Comparison of ENCODE assay signal across 25 cellular contexts in the genomic region with DNA sequence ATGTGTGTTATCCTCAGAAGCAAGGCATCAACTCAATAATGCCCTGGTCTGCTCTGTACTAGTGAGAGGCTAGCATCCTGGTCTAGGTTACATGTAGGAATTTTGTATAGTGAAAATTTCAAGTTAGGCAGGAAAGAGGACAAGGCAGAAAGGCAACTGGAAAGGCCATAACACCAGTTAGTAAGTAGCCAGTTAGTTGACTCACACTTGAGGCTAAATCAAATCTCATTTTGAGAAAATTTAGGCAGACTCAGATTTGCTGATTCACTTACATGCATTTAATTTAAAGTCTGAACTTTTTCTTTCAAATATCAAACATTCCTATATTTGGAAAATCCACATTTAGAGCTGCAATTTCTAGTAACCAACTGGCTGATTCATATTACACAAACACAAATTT.
DNase-seq lines count a peak whose midpoint lies in the region; ATAC-seq, FAIRE-seq and TF ChIP-seq lines count a peak whose summit lies in the region.
"Had no signal": no experiment of that assay in that cellular context is flagged by ENCODE, and none has a peak within 500 bp of the region (broad histone marks: within the 10 kb centered on the region; RNA-seq: fewer than 3 reads in every experiment).

No MANE protein-coding gene starts in this region.

- H3K9ac ChIP-seq in astrocyte (ENCODE audit: low read length) = no peak overlapping the region

- ATAC-seq in GM18519 (IDR thresholded peaks at IDR 0.05; ENCODE audit: low FRiP score, unreplicated experiment) = no peak
- ATAC-seq: activated CD8-positive, alpha-beta T cell treated with anti-CD3 and anti-CD28 coated beads for 36 hours; GM12878 had no signal

- no peak overlapping the region for H3K27ac ChIP-seq in astrocyte (ENCODE audit: low read depth, low read length)
- H3K27ac ChIP-seq: dorsolateral prefrontal cortex, ovary had no signal

- no peaks in the 10 kb centered on the region for H3K36me3 ChIP-seq in astrocyte (ENCODE audit: insufficient read depth, low read length)
- H3K36me3 ChIP-seq: ovary, right atrium auricular region, uterus had no signal

- H3K4me3 ChIP-seq in astrocyte (ENCODE audit: insufficient read depth, low read depth, low read length) = no peak overlapping the region
- H3K4me3 ChIP-seq in foreskin fibroblast (ENCODE audit: low read depth in 1 of 2, low read length in 2 of 2) = no peak overlapping the region
- H3K4me3 ChIP-seq: dorsolateral prefrontal cortex, GM12878, ovary, right atrium auricular region, uterus had no signal

- H3K9me3 Mint-ChIP-seq in astrocyte (ENCODE audit: unreplicated experiment) = peaks cover 3% of the 10 kb centered on the region
- H3K9me3 Mint-ChIP-seq: memory B cell had no signal

- peaks cover 19% of the 10 kb centered on the region for H3K4me1 Mint-ChIP-seq in astrocyte (ENCODE audit: low read depth, unreplicated experiment)
- H3K4me1 Mint-ChIP-seq: memory B cell, naive B cell had no signal

- no peak for TF ChIP-seq CTCF in astrocyte (IDR thresholded peaks at IDR 0.05; ENCODE audit: insufficient read depth, low read depth, low read length)
- TF ChIP-seq CTCF in foreskin fibroblast (IDR thresholded peaks at IDR 0.05; ENCODE audit: low read depth, low read length) = no peak

- no peaks in the 10 kb centered on the region for H3K9me3 ChIP-seq in astrocyte (ENCODE audit: insufficient read depth, low read depth, low read length)
- H3K9me3 ChIP-seq: ovary, right atrium auricular region, uterus had no signal

- no peaks in the 10 kb centered on the region for H3K79me2 ChIP-seq in astrocyte (ENCODE audit: insufficient read depth, low read length)

- H4K20me1 ChIP-seq in astrocyte (ENCODE audit: insufficient read depth, low read length) = no peaks in the 10 kb centered on the region

- no peak for FAIRE-seq in astrocyte (lab: Jason Lieb, UNC)
- FAIRE-seq: GM12878, GM19239 had no signal

- DNase-seq in GM03348 (ENCODE audit: low spot score) (peak; percentile 17), astrocyte (ENCODE audit: low read depth) (peak; percentile 14), foreskin fibroblast (peak; percentile 44 to 64), superior temporal gyrus (ENCODE audit: extremely low spot score) (peak; percentile 10), NCI-H1930 (lab: John Stamatoyannopoulos, UW) (no peak)
- no peak for DNase-seq in stimulated activated CD4-positive, alpha-beta T cell treated with anti-CD3 and anti-CD28 coated beads, Interleukin-4, amount 100 ng/mL, for 1 hour
- DNase-seq: activated CD8-positive, alpha-beta T cell treated with anti-CD3 and anti-CD28 coated beads for 36 hours; DMS53; dorsolateral prefrontal cortex; glutamatergic neuron; Kasumi-1; naive B cell; NCI-H1092 treated with DMSO at 0.1 percent for 48 hours; NCI-H2029 treated with DMSO at 0.1 percent for 48 hours; NCI-H82; ovary; stimulated activated CD4-positive, alpha-beta T cell treated with anti-CD3 and anti-CD28 coated beads, Interleukin-15, amount 100 ng/mL, for 24 hours; stimulated activated CD8-positive, alpha-beta memory T cell treated with anti-CD3 and anti-CD28 coated beads, Interleukin-4, amount 100 ng/mL, for 48 hours; substantia nigra; uterus had no signal

- H3K4me2 ChIP-seq in astrocyte (ENCODE audit: low read length) = no peak overlapping the region

- no peak overlapping the region for H2AFZ ChIP-seq in astrocyte (ENCODE audit: low read depth, low read length)

- H3K4me1 ChIP-seq in astrocyte (ENCODE audit: insufficient read depth, low read length) = peaks cover 25% of the 10 kb centered on the region
- H3K4me1 ChIP-seq: right atrium auricular region, uterus had no signal

- no peak overlapping the region for H3K4me3 Mint-ChIP-seq in astrocyte (ENCODE audit: unreplicated experiment)
- H3K4me3 Mint-ChIP-seq: activated CD8-positive, alpha-beta T cell treated with anti-CD3 and anti-CD28 coated beads for 36 hours; memory B cell; naive B cell had no signal

- no peaks in the 10 kb centered on the region for H3K27me3 Mint-ChIP-seq in astrocyte (ENCODE audit: low read depth, unreplicated experiment)

- H3K27me3 ChIP-seq in astrocyte (ENCODE audit: insufficient read depth, low read length) = no peaks in the 10 kb centered on the region
- H3K27me3 ChIP-seq: dorsolateral prefrontal cortex, ovary, right atrium auricular region, uterus had no signal

- H3K36me3 Mint-ChIP-seq in astrocyte (ENCODE audit: low read depth, unreplicated experiment) = no peaks in the 10 kb centered on the region
- H3K36me3 Mint-ChIP-seq: memory B cell, naive B cell had no signal

- no peak overlapping the region for H3K27ac Mint-ChIP-seq in astrocyte (ENCODE audit: unreplicated experiment)
- H3K27ac Mint-ChIP-seq: activated CD8-positive, alpha-beta T cell treated with anti-CD3 and anti-CD28 coated beads for 36 hours; memory B cell; naive B cell had no signal

Comparison
In these comparisons a context has a peak if more than half of its experiments do, and no peak if none do; other contexts are left out.
1. DNase-seq: peak in GM03348 (single experiment), astrocyte (single experiment), foreskin fibroblast (2 of 2) and superior temporal gyrus (single experiment); none in NCI-H1930 (0 of 2) and stimulated activated CD4-positive, alpha-beta T cell treated with anti-CD3 and anti-CD28 coated beads, Interleukin-4, amount 100 ng/mL, for 1 hour (single experiment).